In the genomic region with DNA sequence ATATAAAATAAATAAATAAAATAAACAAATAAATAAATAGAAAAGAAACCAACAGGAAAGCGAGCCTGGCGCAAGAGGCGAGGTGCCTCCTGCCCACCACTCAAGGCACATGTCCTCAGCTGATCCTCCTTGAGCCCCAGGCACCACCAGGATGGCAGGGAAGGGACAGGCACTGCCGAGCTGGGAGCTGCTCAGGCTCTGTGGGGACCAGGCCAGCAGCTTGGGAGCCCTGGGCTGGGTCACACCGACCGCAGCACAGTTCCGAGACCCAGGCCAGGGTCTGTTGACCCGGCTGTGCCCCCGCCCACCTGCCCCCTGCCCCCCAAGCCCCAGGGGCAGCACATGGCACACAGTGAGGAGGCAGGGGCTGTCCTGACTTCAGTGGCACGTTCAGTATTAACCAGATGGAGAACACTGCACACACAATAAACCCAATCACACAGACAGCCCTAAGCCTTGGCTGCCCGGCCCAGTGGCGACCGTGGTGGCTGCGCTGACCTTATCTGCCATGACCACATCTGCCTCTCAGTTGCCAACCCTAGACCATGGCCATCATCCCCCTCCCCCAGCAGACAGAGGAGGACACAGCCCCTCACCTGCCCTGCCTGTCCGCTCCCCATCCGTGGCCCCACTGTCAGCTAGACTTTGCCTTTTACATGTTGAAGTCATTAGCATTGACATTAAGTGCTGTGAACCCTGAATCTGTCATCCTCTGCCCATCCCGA, we compare ENCODE assay signal across 27 cellular contexts. TPM values are rescaled to one million over a fixed set of nuclear protein-coding genes. Genes with fewer than 3 reads are reported as not detected.
"Had no signal": no experiment of that assay in that cellular context is flagged by ENCODE, and none has a peak within 500 bp of the region (broad histone marks: within the 10 kb centered on the region; RNA-seq: fewer than 3 reads in every experiment).

No MANE protein-coding gene starts in this region.

- FAIRE-seq: HTR-8/SVneo, K562 had no signal

- H3K4me1 Mint-ChIP-seq: IgD-negative memory B cell had no signal

- H3K27me3 Mint-ChIP-seq: IgD-negative memory B cell had no signal

- DNase-seq: Kasumi-1, MM.1S, NCI-H1092 treated with DMSO at 0.1 percent for 48 hours, NCI-H1436, NCI-H187, NCI-H2029, NCI-H2081 treated with DMSO at 0.1 percent for 48 hours, NCI-H2171, NCI-H226, NCI-H446, NCI-H510A, NCI-H524 treated with DMSO at 0.1 percent for 48 hours, NCI-H69, NCI-H774, PC-3, SHP77, SK-N-SH had no signal

- H3K36me3 Mint-ChIP-seq: IgD-negative memory B cell had no signal

- ATAC-seq: K562, Panc1, PC-3 had no signal

- H3K9me3 ChIP-seq: SK-N-SH had no signal

- H3K27ac Mint-ChIP-seq: IgD-negative memory B cell had no signal

- H3K9ac ChIP-seq: KMS-11, SK-N-SH had no signal

- H3K27ac ChIP-seq: HL-60, KMS-11, RWPE1 had no signal

- H3K4me3 ChIP-seq: K562 had no signal

- H3K4me3 Mint-ChIP-seq: IgD-negative memory B cell had no signal

RNA-seq across cellular contexts. Expression of gene ZFP92, which starts 37.4 kb away (rescaled TPM):
- total RNA-seq: M059J, PC-3 had no signal

RNA-seq across cellular contexts. Expression of gene BGN, which starts 46.1 kb away (rescaled TPM):
- total RNA-seq: OCI-LY7, PC-3, SK-MEL-5 had no signal
- polyA plus RNA-seq: IgD-negative memory B cell, K562 had no signal

RNA-seq across cellular contexts. Expression of gene PNMA6E, which starts 47.6 kb away (rescaled TPM):
- total RNA-seq: K562, M059J, OCI-LY7, PC-3, SK-MEL-5 had no signal
- polyA plus RNA-seq: IgD-negative memory B cell, SK-N-SH had no signal
